ENCODE assay signal across 3 cellular contexts in the genomic region with DNA sequence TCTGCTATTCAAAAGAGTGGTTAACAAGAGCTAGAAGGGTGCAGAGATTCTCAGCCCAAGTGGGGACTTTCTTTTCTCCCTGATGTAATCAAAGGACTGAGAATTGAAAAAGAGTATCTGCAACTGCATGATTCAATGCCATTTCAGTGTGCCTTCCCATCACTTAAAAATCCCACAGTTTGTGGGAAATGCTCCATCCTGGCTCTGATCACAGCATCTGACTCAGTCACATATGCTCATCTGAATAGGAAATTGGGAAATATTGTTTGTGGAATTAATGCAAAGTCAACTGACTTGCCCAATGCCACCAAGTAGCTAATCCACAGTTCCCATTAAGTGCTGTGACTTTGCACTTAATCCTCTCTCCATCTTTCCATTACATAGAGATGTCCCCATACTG. TPM values are rescaled to one million over a fixed set of nuclear protein-coding genes. Genes with fewer than 3 reads are reported as not detected.
"Had no signal": no experiment of that assay in that cellular context is flagged by ENCODE, and none has a peak within 500 bp of the region (broad histone marks: within the 10 kb centered on the region; RNA-seq: fewer than 3 reads in every experiment).

No MANE protein-coding gene starts in this region.

RNA-seq across cellular contexts. Expression of a gene that starts 37.6 kb away (rescaled TPM):
- total RNA-seq: activated B cell treated with CpG ODN at 0.5 μM for 24 hours; activated T-helper 1 cell treated with anti-CD3 and anti-CD28 coated beads, Interleukin-12 subunit alpha, Interleukin-12 subunit beta, Interleukin-2, Interleukin-4 antibody, amounts not matched to agents 30 ng/mL and 10 ng/mL and 1 ng/mL, durations not matched to agents 14 hours and 24 hours and 36 hours; epithelial cell of proximal tubule had no signal
